ENCODE assay signal across 8 cellular contexts in the genomic region with DNA sequence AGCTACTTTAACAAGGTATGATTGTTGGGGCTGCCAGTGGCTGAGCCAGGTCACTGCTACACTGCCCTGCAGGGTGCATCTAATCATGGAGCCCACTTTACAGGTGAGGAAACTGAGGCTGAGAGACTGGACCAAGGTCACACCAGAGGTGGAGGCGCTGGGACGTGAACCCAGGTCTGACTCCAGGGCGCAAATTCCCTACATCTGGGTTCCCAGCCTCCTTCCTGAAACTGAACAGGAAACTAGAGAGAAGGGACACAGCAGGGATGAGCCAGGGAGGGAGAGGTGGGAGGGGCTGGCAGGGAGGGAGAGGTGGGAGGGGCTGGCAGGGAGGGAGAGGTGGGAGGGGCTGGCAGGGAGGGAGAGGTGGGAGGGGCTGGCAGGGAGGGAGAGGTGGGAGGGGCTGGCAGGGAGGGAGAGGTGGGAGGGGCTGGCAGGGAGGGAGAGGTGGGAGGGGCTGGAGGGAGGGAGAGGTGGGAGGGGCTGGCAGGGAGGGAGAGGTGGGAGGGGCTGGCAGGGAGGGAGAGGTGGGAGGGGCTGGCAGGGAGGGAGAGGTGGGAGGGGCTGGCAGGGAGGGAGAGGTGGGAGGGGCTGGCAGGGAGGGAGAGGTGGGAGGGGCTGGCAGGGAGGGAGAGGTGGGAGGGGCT. TPM values are rescaled to one million over a fixed set of nuclear protein-coding genes. Genes with fewer than 3 reads are reported as not detected.
DNase-seq lines count a peak whose midpoint lies in the region; ATAC-seq and TF ChIP-seq lines count a peak whose summit lies in the region.
"Not testable (repeated sequence)": the region's sequence is repeated elsewhere in the genome, so short reads cannot be mapped to it uniquely, and the experiment has no call there.

No MANE protein-coding gene starts in this region.

- CTCF ChIA-PET in WTC11 (lab: Charles Lee) = not testable (repeated sequence)

- H3K9me3 Mint-ChIP-seq in WTC11; central memory CD8-positive, alpha-beta T cell; mesothelial cell of epicardium: not testable (repeated sequence)

- POLR2A ChIA-PET in WTC11 (lab: Charles Lee) = interaction anchor here (0.6 kb wide), 1 partner anchor 13 kb away, joined by 5 read pairs; no protein-coding TSS in a partner anchor

- H3K27ac ChIP-seq in gastroesophageal sphincter = peak overlapping the region; percentile 97 to 99 (median 98)

- H3K4me1 ChIP-seq in gastroesophageal sphincter = peaks cover 0 to 93% (median 59%) of the 10 kb centered on the region in 3 donors

- not testable (repeated sequence) for H3K36me3 ChIP-seq in gastroesophageal sphincter

- H3K4me3 Mint-ChIP-seq in WTC11; central memory CD8-positive, alpha-beta T cell: not testable (repeated sequence)
- peak overlapping the region; percentile 20 for H3K4me3 Mint-ChIP-seq in mesothelial cell of epicardium

- not testable (repeated sequence) for TF ChIP-seq EP300 in gastroesophageal sphincter (IDR thresholded peaks at IDR 0.05)

- DNase-seq in ACHN (peak; percentile 49), HCEC 1CT (peak; percentile 52), NCI-H345 (lab: John Stamatoyannopoulos, UW) (peak; percentile 58), WTC11 (ENCODE audit: low spot score) (peak; percentile 51)
- DNase-seq in central memory CD8-positive, alpha-beta T cell (ENCODE audit: low spot score in 2 of 2); mesothelial cell of epicardium (ENCODE audit: low spot score in 2 of 2, unreplicated experiment in 2 of 2): not testable (repeated sequence)
- DNase-seq in stimulated activated CD4-positive, alpha-beta T cell treated with anti-CD3 and anti-CD28 coated beads, Interleukin-15, amount 100 ng/mL, for 24 hours = peak; percentile 48

- H3K4me3 ChIP-seq in gastroesophageal sphincter = peak overlapping the region in 1 of 2 donors; percentile 53

- peak; percentile 19 for TF ChIP-seq POLR2A in gastroesophageal sphincter (IDR thresholded peaks at IDR 0.05)

- not testable (repeated sequence) for H3K27me3 ChIP-seq in gastroesophageal sphincter

- H3K36me3 Mint-ChIP-seq in WTC11; central memory CD8-positive, alpha-beta T cell (ENCODE audit: insufficient read depth); mesothelial cell of epicardium: not testable (repeated sequence)

- H3K27ac Mint-ChIP-seq in WTC11 (peak overlapping the region; percentile 94), mesothelial cell of epicardium (peak overlapping the region; percentile 30)
- H3K27ac Mint-ChIP-seq in central memory CD8-positive, alpha-beta T cell (ENCODE audit: low read depth) = peak overlapping the region; percentile 38

- no CpG with 5 or more reads among the region's 3 CpGs for WGBS in gastroesophageal sphincter (ENCODE audit: low coverage in 1 of 2), 2 donors

- ATAC-seq in WTC11 = peak; percentile 46
- ATAC-seq in central memory CD8-positive, alpha-beta T cell (replicated peaks; ENCODE audit: extremely low read depth, poor library complexity, severe bottlenecking) = not testable (repeated sequence)
- peak; percentile 17 for ATAC-seq in gastroesophageal sphincter

- in situ Hi-C loops in ACHN (cut with HindIII; ENCODE audit: low pct_ligation_motif_present, low pct_unique_long_range_greater_than_20kb, low sequenced_read_pairs) = not testable (repeated sequence)

- not testable (repeated sequence) for H3K27me3 Mint-ChIP-seq in WTC11 (ENCODE audit: low read depth); central memory CD8-positive, alpha-beta T cell; mesothelial cell of epicardium (ENCODE audit: low read depth)

- TF ChIP-seq CTCF in WTC11 (IDR thresholded peaks at IDR 0.05); gastroesophageal sphincter (IDR thresholded peaks at IDR 0.05); mesothelial cell of epicardium (IDR thresholded peaks at IDR 0.05; ENCODE audit: unreplicated experiment): not testable (repeated sequence)

- not testable (repeated sequence) for H3K9me3 ChIP-seq in gastroesophageal sphincter

- H3K4me1 Mint-ChIP-seq in WTC11 (peaks cover 21% of the 10 kb centered on the region), mesothelial cell of epicardium (peaks cover 33% of the 10 kb centered on the region)
- not testable (repeated sequence) for H3K4me1 Mint-ChIP-seq in central memory CD8-positive, alpha-beta T cell

TF ChIP-seq in WTC11, 78 proteins besides CTCF, POLR2A, EP300 and RAD21:
- peak; percentile 93 for TF ChIP-seq PRDM15 (CRISPR knock-in tag; IDR thresholded peaks at IDR 0.05)

RNA-seq across cellular contexts. Expression of gene PKD1, which starts 7.9 kb away (rescaled TPM):
- total RNA-seq in WTC11 (2021) (96.8 to 102 TPM (median 98.9 TPM) in 3 replicates), gastroesophageal sphincter (100 to 1,000 TPM; 181 to 492 (median 352) TPM), mesothelial cell of epicardium (173 to 183 TPM (median 175 TPM) in 3 replicates)

RNA-seq across cellular contexts. Expression of gene RAB26, which starts 20.7 kb away (rescaled TPM):
- 6.2 to 7.3 TPM (median 6.9 TPM) in 3 replicates for total RNA-seq in WTC11 (2021)
- 1 to 10 TPM in 1 of 4 donors, under 1 TPM in 1, not detected in 2; 0.39 to 1.0 TPM for total RNA-seq in gastroesophageal sphincter
- 1.1 to 1.5 TPM (median 1.3 TPM) in 3 replicates for total RNA-seq in mesothelial cell of epicardium

RNA-seq across cellular contexts. Expression of gene TRAF7, which starts 27.8 kb away (rescaled TPM):
- 148 to 159 TPM (median 152 TPM) in 3 replicates for total RNA-seq in WTC11 (2021)
- total RNA-seq in gastroesophageal sphincter = 10 to 100 TPM; 36.3 to 70.1 (median 56.3) TPM
- total RNA-seq in mesothelial cell of epicardium = 63.1 to 68.5 TPM (median 66.1 TPM) in 3 replicates

Comparison
In these comparisons a context has a peak if more than half of its experiments do, and no peak if none do; other contexts are left out.
1. H3K27ac Mint-ChIP-seq: peak in every context shown above with its lines; median percentile 94 in WTC11; 38 in central memory CD8-positive, alpha-beta T cell; 30 in mesothelial cell of epicardium.